In genomic region chr11:59611570-59612565, GRCh38 we compare ENCODE assay signal across 9 cellular contexts. TPM values are rescaled to one million over a fixed set of nuclear protein-coding genes. Genes with fewer than 3 reads are reported as not detected.
DNase-seq lines count a peak whose midpoint lies in the region; ATAC-seq, FAIRE-seq and TF ChIP-seq lines count a peak whose summit lies in the region.
"Had no signal": no experiment of that assay in that cellular context is flagged by ENCODE, and none has a peak within 500 bp of the region (broad histone marks: within the 10 kb centered on the region; RNA-seq: fewer than 3 reads in every experiment).

No MANE protein-coding gene starts in this region.

- H3K4me3 Mint-ChIP-seq in HFFc6 = peak overlapping the region; percentile 97

- no peaks in the 10 kb centered on the region for H3K9me3 ChIP-seq in A549

- peak overlapping the region; percentile 23 for H3K27ac Mint-ChIP-seq in HFFc6

- H3K36me3 Mint-ChIP-seq in HFFc6 (ENCODE audit: low read depth) = peaks cover 37% of the 10 kb centered on the region

- H3K4me1 ChIP-seq in A549 = peaks cover 29% of the 10 kb centered on the region; the same call in 2 of the 3 replicates

- H3K27me3 Mint-ChIP-seq in HFFc6 (ENCODE audit: insufficient read depth) = peaks cover 3% of the 10 kb centered on the region

- POLR2A ChIA-PET in A549 (lab: Yijun Ruan, JAX) = no interaction called here

- no peak overlapping the region for H3K4me3 ChIP-seq in A549

- CTCF ChIA-PET in A549 (lab: Yijun Ruan, JAX) = interaction anchor here (0.8 to 1.3 kb wide), 2 partner anchors 30 to 75 kb away, joined by 5 read pairs; no protein-coding TSS in a partner anchor

- no peak for TF ChIP-seq EP300 in A549 (IDR thresholded peaks at IDR 0.05)

- no peak for FAIRE-seq in A549 (lab: Jason Lieb, UNC)

- TF ChIP-seq POLR2A in A549 (IDR thresholded peaks at IDR 0.05; ENCODE audit: low read length) = no peak

- H3K9me3 Mint-ChIP-seq in HFFc6 = no peaks in the 10 kb centered on the region

- no peak overlapping the region for H3K27ac ChIP-seq in A549

- no peak for ATAC-seq in A549
- ATAC-seq in HG02798 (IDR thresholded peaks at IDR 0.05; ENCODE audit: poor library complexity, unreplicated experiment) = no peak
- ATAC-seq in GM19328 (IDR thresholded peaks at IDR 0.05; ENCODE audit: unreplicated experiment) = no peak

- H3K4me1 Mint-ChIP-seq in HFFc6 (ENCODE audit: low read depth) = peaks cover 53% of the 10 kb centered on the region

- 80% methylated on average over 6 of the region's 6 CpGs for WGBS in A549 (ENCODE audit: missing lambda C conversion rate)

- no peak for DNase-seq in A549 (ENCODE audit: low read depth in 1 of 2, low spot score in 1 of 2)
- peak; percentile 32 for DNase-seq in HFFc6
- DNase-seq in SHP77 treated with DMSO at 0.1 percent for 48 hours (lab: John Stamatoyannopoulos, UW) = peak; percentile 27
- peak; percentile 10 for DNase-seq in kidney tubule cell (ENCODE audit: low spot score)
- no peak for DNase-seq in activated CD8-positive, alpha-beta memory T cell treated with anti-CD3 and anti-CD28 coated beads, Interleukin-2, amount 50 U/mL, for 4 hours
- no peak for DNase-seq in SW 1271 (lab: John Stamatoyannopoulos, UW)
- DNase-seq: OCI-M1 had no signal

- no peak for TF ChIP-seq CTCF in A549 (IDR thresholded peaks at IDR 0.05)
- TF ChIP-seq CTCF in HFFc6 (IDR thresholded peaks at IDR 0.05) = no peak

- no peak for TF ChIP-seq RAD21 in A549 (conservative IDR thresholded peaks at IDR 0.05 in 1 of 2, IDR thresholded peaks at IDR 0.05 in 1 of 2)

- H3K4me2 ChIP-seq in A549 = peak overlapping the region; percentile 13; the same call in 2 of the 3 replicates

TF ChIP-seq in A549, 52 proteins besides CTCF, POLR2A, EP300 and RAD21:
- TF ChIP-seq E2F6 (IDR thresholded peaks at IDR 0.05; ENCODE audit: borderline replicate concordance, low read depth) = no peak
- no peak for TF ChIP-seq MAFK (IDR thresholded peaks at IDR 0.05; ENCODE audit: partially characterized antibody)
- no peak for TF ChIP-seq SREBF2 (IDR thresholded peaks at IDR 0.05)
- no peak for TF ChIP-seq RNF2 (IDR thresholded peaks at IDR 0.05; ENCODE audit: borderline replicate concordance, low read depth)
- TF ChIP-seq RCOR1 (IDR thresholded peaks at IDR 0.05; ENCODE audit: low read depth, low read length) = no peak
- no peak for TF ChIP-seq HMGXB4 (CRISPR knock-in tag; IDR thresholded peaks at IDR 0.05; ENCODE audit: borderline replicate concordance)
- no peak for TF ChIP-seq SMC3 (IDR thresholded peaks at IDR 0.05)
- TF ChIP-seq EHMT2 (IDR thresholded peaks at IDR 0.05; ENCODE audit: low read depth) = no peak
- TF ChIP-seq GATA3 (IDR thresholded peaks at IDR 0.05; ENCODE audit: borderline replicate concordance) = no peak
- no peak for TF ChIP-seq KDM1A (IDR thresholded peaks at IDR 0.05; ENCODE audit: low read depth)
- TF ChIP-seq ELK1 (IDR thresholded peaks at IDR 0.05; ENCODE audit: low read depth, low read length) = no peak
- TF ChIP-seq CHD4 (IDR thresholded peaks at IDR 0.05; ENCODE audit: borderline replicate concordance) = no peak
- TF ChIP-seq HOXA7 (CRISPR knock-in tag; IDR thresholded peaks at IDR 0.05) = no peak

RNA-seq across cellular contexts. Expression of gene OSBP, which starts 3.7 kb away (rescaled TPM):
- polyA plus RNA-seq in A549 (2011; rRNA removed) (31.7 and 39.6 TPM in 2 replicates), A549 (2017; fragmentation: RNase III; extraction: RNeasy Plus Mini Kit Qiagen cat#74134 plus additional on column Dnase treatment) (25.4 to 26.3 TPM (median 25.9 TPM) in 3 replicates)
- polyA plus RNA-seq in A549 (2012; cell fraction: cytosol; rRNA removed) = 8.8 and 11.0 TPM in 2 replicates
- polyA plus RNA-seq in A549 (2012; cell fraction: nucleus; rRNA removed) = 7.8 and 10.8 TPM in 2 replicates
- polyA minus RNA-seq in A549 (2011; rRNA and poly(A)+ RNA removed) = 22.7 and 27.4 TPM in 2 replicates
- 10 to 100 TPM; 39.0 to 45.6 (median 42.9) TPM for total RNA-seq in HFFc6 (2021; fragmentation: NEBNext Ultra II Directional; extraction: Animal tissue kit (Norgen Biotek cat#: 25700))

RNA-seq across cellular contexts. Expression of gene PATL1, which starts 57.0 kb away (rescaled TPM):
- 54.6 and 61.4 TPM in 2 replicates for polyA plus RNA-seq in A549 (2011; rRNA removed)
- polyA plus RNA-seq in A549 (2012; cell fraction: cytosol; rRNA removed) = 36.4 and 44.0 TPM in 2 replicates
- 20.3 and 23.5 TPM in 2 replicates for polyA plus RNA-seq in A549 (2012; cell fraction: nucleus; rRNA removed)
- polyA plus RNA-seq in A549 (2017; fragmentation: RNase III; extraction: RNeasy Plus Mini Kit Qiagen cat#74134 plus additional on column Dnase treatment) = 36.5 to 40.6 TPM (median 37.2 TPM) in 3 replicates
- 27.2 and 28.3 TPM in 2 replicates for polyA minus RNA-seq in A549 (2011; rRNA and poly(A)+ RNA removed)
- 10 to 100 TPM; 29.0 to 40.3 (median 35.2) TPM for total RNA-seq in HFFc6 (2021; fragmentation: NEBNext Ultra II Directional; extraction: Animal tissue kit (Norgen Biotek cat#: 25700))

Comparison
In these comparisons a context has a peak if more than half of its experiments do, and no peak if none do; other contexts are left out.
1. DNase-seq: peak in HFFc6 (single experiment), SHP77 treated with DMSO at 0.1 percent for 48 hours (single experiment) and kidney tubule cell (single experiment); none in A549 (0 of 2), activated CD8-positive, alpha-beta memory T cell treated with anti-CD3 and anti-CD28 coated beads, Interleukin-2, amount 50 U/mL, for 4 hours (single experiment) and SW 1271 (0 of 2).